9 cellular contexts compared by ENCODE assay signal in genomic region chr18:49476664-49477411, GRCh38. TPM values are rescaled to one million over a fixed set of nuclear protein-coding genes. Genes with fewer than 3 reads are reported as not detected.
DNase-seq lines count a peak whose midpoint lies in the region; ATAC-seq and TF ChIP-seq lines count a peak whose summit lies in the region.
"Had no signal": no experiment of that assay in that cellular context is flagged by ENCODE, and none has a peak within 500 bp of the region (broad histone marks: within the 10 kb centered on the region; RNA-seq: fewer than 3 reads in every experiment).

No MANE protein-coding gene starts in this region.

- BruUV-seq in mammary epithelial cell (replicated peaks; lab: Mats Ljungman, UMichigan), result no TSS peak

- H3K9ac ChIP-seq in mammary epithelial cell (ENCODE audit: insufficient read depth, low read length), result no peak overlapping the region

- H3K4me1 Mint-ChIP-seq in CD8-positive, alpha-beta T cell (ENCODE audit: low read depth), result peaks cover 8% of the 10 kb centered on the region

- H3K36me3 ChIP-seq in CD8-positive, alpha-beta T cell (ENCODE audit: insufficient read depth, low read length), result peaks cover 14% of the 10 kb centered on the region
- peaks cover 6% of the 10 kb centered on the region for H3K36me3 ChIP-seq in mammary epithelial cell (ENCODE audit: insufficient read depth, low read length)

- H3K4me3 Mint-ChIP-seq in CD8-positive, alpha-beta T cell, result no peak overlapping the region

- in situ Hi-C loops in mammary epithelial cell (cut with MboI; ENCODE audit: low sequenced_read_pairs in 2 of 2), result no loop called here

- H3K4me2 ChIP-seq in mammary epithelial cell (ENCODE audit: insufficient read depth, low read depth, low read length), result peak overlapping the region; percentile 10

- no peak for DNase-seq in CD8-positive, alpha-beta T cell
- peak; percentile 91 for DNase-seq in M059J (ENCODE audit: low read depth)
- peak; percentile 66 for DNase-seq in mammary epithelial cell
- DNase-seq in myocyte (ENCODE audit: low read depth), result peak; percentile 43
- no peak for DNase-seq in middle frontal gyrus (ENCODE audit: extremely low spot score, low spot score)
- DNase-seq in HuH-7 (ENCODE audit: low spot score), result no peak

- POLR2A ChIA-PET in CD8-positive, alpha-beta T cell (lab: Charles Lee), result interaction anchor here (1.1 kb wide), 1 partner anchor 10 kb away, joined by 5 read pairs; the partner anchor contains the start of gene C18orf32

- no peaks in the 10 kb centered on the region for H3K4me1 ChIP-seq in CD8-positive, alpha-beta T cell (ENCODE audit: insufficient read depth, low read length)
- peaks cover 8% of the 10 kb centered on the region for H3K4me1 ChIP-seq in mammary epithelial cell (ENCODE audit: insufficient read depth, low read length)

- H3K9me3 ChIP-seq in CD8-positive, alpha-beta T cell (ENCODE audit: low read length), result no peaks in the 10 kb centered on the region
- H3K9me3 ChIP-seq in mammary epithelial cell (replicated peaks; ENCODE audit: insufficient read depth, low read length), result no peaks in the 10 kb centered on the region
- H3K9me3 ChIP-seq: HAP-1 had no signal

- H3K27ac ChIP-seq in CD8-positive, alpha-beta T cell (ENCODE audit: low read depth, low read length), result no peak overlapping the region
- H3K27ac ChIP-seq in mammary epithelial cell (ENCODE audit: insufficient read depth, low read depth, low read length), result no peak overlapping the region

- no peaks in the 10 kb centered on the region for H4K20me1 ChIP-seq in mammary epithelial cell (ENCODE audit: insufficient read depth, low read length)

- no peaks in the 10 kb centered on the region for H3K9me3 Mint-ChIP-seq in CD8-positive, alpha-beta T cell

- no peak overlapping the region for H2AFZ ChIP-seq in mammary epithelial cell (ENCODE audit: low read depth, low read length)

- ATAC-seq in CD8-positive, alpha-beta T cell, result no peak
- ATAC-seq in GM18517 (IDR thresholded peaks at IDR 0.05; ENCODE audit: unreplicated experiment) (no peak), GM19395 (IDR thresholded peaks at IDR 0.05; ENCODE audit: unreplicated experiment) (no peak)

- no peak overlapping the region for H3K4me3 ChIP-seq in CD8-positive, alpha-beta T cell (ENCODE audit: low read depth, low read length)
- no peak overlapping the region for H3K4me3 ChIP-seq in mammary epithelial cell (replicated peaks in 1 of 3; ENCODE audit: insufficient read depth in 1 of 3, low read depth in 2 of 3, low read length in 3 of 3)
- H3K4me3 ChIP-seq: HAP-1 had no signal

- no peaks in the 10 kb centered on the region for H3K27me3 Mint-ChIP-seq in CD8-positive, alpha-beta T cell (ENCODE audit: low read depth)

- dilution Hi-C loops in mammary epithelial cell (cut with HindIII; ENCODE audit: low sequenced_read_pairs), result no loop called here

- 76% methylated on average over 10 of the region's 11 CpGs for WGBS in mammary epithelial cell (ENCODE audit: low coverage, missing lambda C conversion rate)

- H3K36me3 Mint-ChIP-seq in CD8-positive, alpha-beta T cell, result peaks cover 40% of the 10 kb centered on the region

- no peak for TF ChIP-seq CTCF in CD8-positive, alpha-beta T cell (IDR thresholded peaks at IDR 0.05)
- TF ChIP-seq CTCF in mammary epithelial cell (conservative IDR thresholded peaks at IDR 0.05 in 1 of 2, IDR thresholded peaks at IDR 0.05 in 1 of 2; ENCODE audit: extremely low read depth in 1 of 2, insufficient read depth in 1 of 2, low read depth in 1 of 2, low read length in 2 of 2), result no peak

- peak overlapping the region; percentile 74 for H3K27ac Mint-ChIP-seq in CD8-positive, alpha-beta T cell

- peaks cover 3% of the 10 kb centered on the region for H3K79me2 ChIP-seq in mammary epithelial cell (ENCODE audit: insufficient read depth, low read length)

- CTCF ChIA-PET in CD8-positive, alpha-beta T cell (lab: Charles Lee), result interaction anchor here (0.5 kb wide), 1 partner anchor 20 kb away, joined by 3 read pairs; no protein-coding TSS in a partner anchor
- CTCF ChIA-PET in mammary epithelial cell (lab: Charles Lee; ENCODE audit: low non-redundant PET), result interaction anchor here (0.6 kb wide), 1 partner anchor 17 kb away, joined by 4 read pairs; no protein-coding TSS in a partner anchor

- H3K27me3 ChIP-seq in CD8-positive, alpha-beta T cell (ENCODE audit: insufficient read depth, low read length), result no peaks in the 10 kb centered on the region
- no peaks in the 10 kb centered on the region for H3K27me3 ChIP-seq in mammary epithelial cell (ENCODE audit: insufficient read depth, low read length)

- intact Hi-C loops in CD8-positive, alpha-beta T cell (cut with DNase I, micrococcal nuclease), result no loop called here
- intact Hi-C loops in mammary epithelial cell (cut with micrococcal nuclease), result no loop called here

RNA-seq across cellular contexts. Expression of gene C18orf32, which starts 10.2 kb away (rescaled TPM):
- total RNA-seq in CD8-positive, alpha-beta T cell, result 10 to 100 TPM; 40.9 to 44.1 TPM
- total RNA-seq in M059J (2014; rRNA removed; shearing (Covaris generic)), result 79.0 and 115 TPM in 2 replicates
- total RNA-seq in mammary epithelial cell (10 to 100 TPM; 17.3 to 32.2 TPM), myocyte (45.0 and 59.5 TPM in 2 replicates)
- polyA plus RNA-seq in mammary epithelial cell, result 12.1 TPM
- polyA minus RNA-seq in mammary epithelial cell, result 1.7 TPM
- polyA plus RNA-seq in myocyte (2012), result 57.3 TPM

RNA-seq across cellular contexts. Expression of gene RPL17, which starts 15.4 kb away (rescaled TPM):
- 1,000 to 10,000 TPM; 2,798 to 2,945 TPM for total RNA-seq in CD8-positive, alpha-beta T cell
- total RNA-seq in M059J (2014; rRNA removed; shearing (Covaris generic)), result 1,519 and 2,116 TPM in 2 replicates
- total RNA-seq in mammary epithelial cell, result 1,000 to 10,000 TPM; 1,496 to 1,607 TPM
- 3,892 TPM for polyA plus RNA-seq in mammary epithelial cell
- 979 TPM for polyA minus RNA-seq in mammary epithelial cell
- 1,487 and 1,550 TPM in 2 replicates for total RNA-seq in myocyte
- 1,378 TPM for polyA plus RNA-seq in myocyte (2012)

RNA-seq across cellular contexts. Expression of gene DYM, which starts 16.4 kb away (rescaled TPM):
- 10 to 100 TPM; 49.4 to 52.9 TPM for total RNA-seq in CD8-positive, alpha-beta T cell
- 66.5 and 84.7 TPM in 2 replicates for total RNA-seq in M059J (2014; rRNA removed; shearing (Covaris generic))
- total RNA-seq in mammary epithelial cell, result 10 to 100 TPM; 45.5 to 58.0 TPM
- 24.2 TPM for polyA plus RNA-seq in mammary epithelial cell
- 130 TPM for polyA minus RNA-seq in mammary epithelial cell
- 30.2 and 36.5 TPM in 2 replicates for total RNA-seq in myocyte
- 31.3 TPM for polyA plus RNA-seq in myocyte (2012)

Comparison
In these comparisons a context has a peak if more than half of its experiments do, and no peak if none do; other contexts are left out.
1. DNase-seq: peak in M059J (single experiment), mammary epithelial cell (single experiment) and myocyte (single experiment); none in CD8-positive, alpha-beta T cell (0 of 7), middle frontal gyrus (single experiment) and HuH-7 (single experiment).